16 cellular contexts compared by ENCODE assay signal in the genomic region with DNA sequence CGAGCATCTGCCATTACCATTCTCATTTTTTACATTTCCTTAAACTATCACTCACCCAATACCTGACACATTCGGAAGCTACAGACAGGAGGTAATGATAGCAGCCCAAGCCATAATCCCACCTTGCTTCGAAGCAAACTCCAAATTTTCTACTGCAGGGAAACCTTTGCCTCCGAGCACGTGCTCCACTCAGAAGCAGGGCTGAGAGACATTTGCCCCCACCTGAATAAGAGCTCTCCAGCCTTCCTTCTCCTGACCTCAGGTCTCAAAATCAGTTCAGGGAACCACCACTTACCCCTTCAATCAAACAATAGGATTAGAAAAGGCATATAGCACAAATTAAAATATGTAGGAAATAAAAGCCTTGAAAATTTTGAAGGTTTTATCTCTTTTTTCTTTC. TPM values are rescaled to one million over a fixed set of nuclear protein-coding genes. Genes with fewer than 3 reads are reported as not detected.
"Had no signal": no experiment of that assay in that cellular context is flagged by ENCODE, and none has a peak within 500 bp of the region (broad histone marks: within the 10 kb centered on the region; RNA-seq: fewer than 3 reads in every experiment).

No MANE protein-coding gene starts in this region.

- H3K9me3 Mint-ChIP-seq: activated CD4-positive, alpha-beta memory T cell treated with anti-CD3 and anti-CD28 coated beads for 36 hours; activated T-cell treated with anti-CD3 and anti-CD28 coated beads, Interleukin-2, amount 50 U/mL, for 72 hours had no signal

- H3K27ac Mint-ChIP-seq: activated CD4-positive, alpha-beta memory T cell treated with anti-CD3 and anti-CD28 coated beads for 36 hours; activated naive CD8-positive, alpha-beta T cell; activated T-cell treated with anti-CD3 and anti-CD28 coated beads, Interleukin-2, amount 50 U/mL, for 72 hours had no signal

- H3K36me3 ChIP-seq: gastroesophageal sphincter, pancreas, stomach, upper lobe of right lung had no signal

- DNase-seq: activated CD4-positive, alpha-beta memory T cell treated with anti-CD3 and anti-CD28 coated beads for 36 hours; activated CD4-positive, CD25-positive, alpha-beta regulatory T cell treated with anti-CD3 and anti-CD28 coated beads, Interleukin-2, amount 50 U/mL, for 72 hours; activated CD8-positive, alpha-beta memory T cell treated with anti-CD3 and anti-CD28 coated beads, Interleukin-2, amount 50 U/mL, for 4 hours; activated gamma-delta T cell treated with Interleukin-2 at 50 U/mL for 16 hours; activated T-cell treated with anti-CD3 and anti-CD28 coated beads, Interleukin-2, amount 50 U/mL, for 72 hours; amniotic stem cell; caudate nucleus; pancreas; stimulated activated CD4-positive, alpha-beta T cell treated with anti-CD3 and anti-CD28 coated beads, Interleukin-12 subunit alpha, Interleukin-12 subunit beta, amount 100 ng/mL, for 4 hours; stimulated activated CD4-positive, alpha-beta T cell treated with anti-CD3 and anti-CD28 coated beads, Interleukin-2, amount 100 ng/mL, for 24 hours; stomach; T-helper 9 cell; testis; upper lobe of right lung had no signal

- H3K27me3 ChIP-seq: testis had no signal

- H3K4me1 ChIP-seq: testis, upper lobe of right lung had no signal

- H3K9me3 ChIP-seq: gastroesophageal sphincter, pancreas, stomach, testis, upper lobe of right lung had no signal

- H3K4me3 ChIP-seq: gastroesophageal sphincter, pancreas, stomach, testis, upper lobe of right lung had no signal

- H3K4me3 Mint-ChIP-seq: activated CD4-positive, alpha-beta memory T cell treated with anti-CD3 and anti-CD28 coated beads for 36 hours; activated naive CD8-positive, alpha-beta T cell; activated T-cell treated with anti-CD3 and anti-CD28 coated beads, Interleukin-2, amount 50 U/mL, for 72 hours had no signal

- H3K27ac ChIP-seq: gastroesophageal sphincter, pancreas, stomach, testis, upper lobe of right lung had no signal

- H3K36me3 Mint-ChIP-seq: activated naive CD8-positive, alpha-beta T cell had no signal

- ATAC-seq: activated T-cell treated with anti-CD3 and anti-CD28 coated beads, Interleukin-2, amount 50 U/mL, for 72 hours; gastroesophageal sphincter; pancreas; upper lobe of right lung had no signal

RNA-seq across cellular contexts. Expression of a gene that starts 2.3 kb away (rescaled TPM):
- total RNA-seq: activated CD4-positive, alpha-beta memory T cell treated with anti-CD3 and anti-CD28 coated beads for 36 hours had no signal
